ENCODE assay signal across 18 cellular contexts in genomic region chr7:156614434-156615264, GRCh38. TPM values are rescaled to one million over a fixed set of nuclear protein-coding genes. Genes with fewer than 3 reads are reported as not detected.
A peak's percentile ranks its signal among the peaks of the same experiment; 100 is the strongest.
DNase-seq lines count a peak whose midpoint lies in the region; ATAC-seq and TF ChIP-seq lines count a peak whose summit lies in the region.
"Had no signal": no experiment of that assay in that cellular context is flagged by ENCODE, and none has a peak within 500 bp of the region (broad histone marks: within the 10 kb centered on the region; RNA-seq: fewer than 3 reads in every experiment).

No MANE protein-coding gene starts in this region.

- peak overlapping the region; percentile 72 for H3K4me3 Mint-ChIP-seq in T-helper 1 cell treated with Interleukin-12 subunit alpha and Interleukin-12 subunit beta and Interleukin-4 antibody, amounts not matched to agents 30 μg/mL and 1 μg/mL, for 36 hours
- H3K4me3 Mint-ChIP-seq in T-helper 17 cell (no peak overlapping the region), type B pancreatic cell (peak overlapping the region; percentile 50)
- H3K4me3 Mint-ChIP-seq: memory B cell had no signal

- ATAC-seq in T-helper 17 cell (no peak), left lung (peak; percentile 58), GM21423 (IDR thresholded peaks at IDR 0.05; ENCODE audit: unreplicated experiment) (no peak)

- no peaks in the 10 kb centered on the region for H3K9me3 Mint-ChIP-seq in T-helper 1 cell treated with Interleukin-12 subunit alpha and Interleukin-12 subunit beta and Interleukin-4 antibody, amounts not matched to agents 30 μg/mL and 1 μg/mL, for 36 hours
- no peaks in the 10 kb centered on the region for H3K9me3 Mint-ChIP-seq in type B pancreatic cell
- H3K9me3 Mint-ChIP-seq: memory B cell, nephron had no signal

- H3K9me3 ChIP-seq in T-helper 17 cell (ENCODE audit: control insufficient read depth, low read length, poor library complexity, severe bottlenecking) (no peaks in the 10 kb centered on the region), left lung (no peaks in the 10 kb centered on the region)
- H3K9me3 ChIP-seq: thoracic aorta had no signal

- peak overlapping the region; percentile 80 for H3K27ac Mint-ChIP-seq in T-helper 1 cell treated with Interleukin-12 subunit alpha and Interleukin-12 subunit beta and Interleukin-4 antibody, amounts not matched to agents 30 μg/mL and 1 μg/mL, for 36 hours
- H3K27ac Mint-ChIP-seq in T-helper 17 cell (peak overlapping the region; percentile 22), type B pancreatic cell (peak overlapping the region; percentile 32)
- H3K27ac Mint-ChIP-seq: CD14-positive monocyte, memory B cell had no signal

- H3K36me3 Mint-ChIP-seq in T-helper 1 cell treated with Interleukin-12 subunit alpha and Interleukin-12 subunit beta and Interleukin-4 antibody, amounts not matched to agents 30 μg/mL and 1 μg/mL, for 36 hours (ENCODE audit: low read depth) = peaks cover 20% of the 10 kb centered on the region
- H3K36me3 Mint-ChIP-seq in T-helper 17 cell (ENCODE audit: low read depth) (peaks cover 3% of the 10 kb centered on the region), type B pancreatic cell (no peaks in the 10 kb centered on the region)
- H3K36me3 Mint-ChIP-seq: CD14-positive monocyte had no signal

- intact Hi-C loops in left lung (cut with DNase I) = no loop called here

- DNase-seq in T-helper 1 cell (no peak), T-helper 17 cell (no peak), left lung (no peak), type B pancreatic cell (ENCODE audit: extremely low spot score, unreplicated experiment) (no peak), NCI-H526 treated with DMSO at 0.1 percent for 48 hours (lab: John Stamatoyannopoulos, UW) (no peak), RPMI8226 (no peak)
- DNase-seq: activated CD4-positive, alpha-beta T cell treated with anti-CD3 and anti-CD28 coated beads for 1 hour; activated gamma-delta T cell; glutamatergic neuron; NCI-H1436 treated with DMSO at 0.1 percent for 48 hours had no signal

- H3K4me1 ChIP-seq in left lung = peaks cover 0 to 2% of the 10 kb centered on the region in 2 donors

- no peak overlapping the region for H3K4me3 ChIP-seq in left lung
- H3K4me3 ChIP-seq: cardiac muscle cell, esophagus muscularis mucosa, thoracic aorta had no signal

- peaks cover 45% of the 10 kb centered on the region for H3K4me1 Mint-ChIP-seq in T-helper 1 cell treated with Interleukin-12 subunit alpha and Interleukin-12 subunit beta and Interleukin-4 antibody, amounts not matched to agents 30 μg/mL and 1 μg/mL, for 36 hours (ENCODE audit: low read depth)
- peaks cover 38% of the 10 kb centered on the region for H3K4me1 Mint-ChIP-seq in T-helper 17 cell
- peaks cover 11% of the 10 kb centered on the region for H3K4me1 Mint-ChIP-seq in type B pancreatic cell (ENCODE audit: unreplicated experiment)

- no peak overlapping the region for H3K27ac ChIP-seq in left lung
- H3K27ac ChIP-seq: cardiac muscle cell, esophagus muscularis mucosa, thoracic aorta had no signal

- TF ChIP-seq CTCF in left lung (IDR thresholded peaks at IDR 0.05) = no peak
- no peak for TF ChIP-seq CTCF in type B pancreatic cell (conservative IDR thresholded peaks at IDR 0.05)

- H3K27me3 ChIP-seq in left lung = peaks cover 0 to 33% of the 10 kb centered on the region in 2 donors

- H3K27me3 Mint-ChIP-seq in T-helper 1 cell treated with Interleukin-12 subunit alpha and Interleukin-12 subunit beta and Interleukin-4 antibody, amounts not matched to agents 30 μg/mL and 1 μg/mL, for 36 hours (ENCODE audit: low read depth) = peaks cover 71% of the 10 kb centered on the region
- H3K27me3 Mint-ChIP-seq in T-helper 17 cell = peaks cover 16% of the 10 kb centered on the region
- peaks cover 45% of the 10 kb centered on the region for H3K27me3 Mint-ChIP-seq in type B pancreatic cell

- H3K36me3 ChIP-seq in left lung = no peaks in the 10 kb centered on the region
- H3K36me3 ChIP-seq: cardiac muscle cell, esophagus muscularis mucosa, thoracic aorta had no signal

RNA-seq across cellular contexts. Expression of gene RNF32, which starts 25.9 kb away (rescaled TPM):
- total RNA-seq in T-helper 17 cell (1 to 10 TPM; 1.7 to 1.8 TPM), left lung (1 to 10 TPM in 1 of 2 donors, under 1 TPM in 1; 0.85 to 2.0 TPM), type B pancreatic cell (ENCODE audit: low replicate concordance) (1.4 and 2.6 TPM in 2 replicates)
- total RNA-seq: thoracic aorta had no signal

Comparison
In these comparisons a context has a peak if more than half of its experiments do, and no peak if none do; other contexts are left out.
1. H3K27ac Mint-ChIP-seq: peak in every context shown above with its lines; median percentile 80 in T-helper 1 cell treated with Interleukin-12 subunit alpha and Interleukin-12 subunit beta and Interleukin-4 antibody, amounts not matched to agents 30 μg/mL and 1 μg/mL, for 36 hours; 32 in type B pancreatic cell; 22 in T-helper 17 cell.